In the genomic region with DNA sequence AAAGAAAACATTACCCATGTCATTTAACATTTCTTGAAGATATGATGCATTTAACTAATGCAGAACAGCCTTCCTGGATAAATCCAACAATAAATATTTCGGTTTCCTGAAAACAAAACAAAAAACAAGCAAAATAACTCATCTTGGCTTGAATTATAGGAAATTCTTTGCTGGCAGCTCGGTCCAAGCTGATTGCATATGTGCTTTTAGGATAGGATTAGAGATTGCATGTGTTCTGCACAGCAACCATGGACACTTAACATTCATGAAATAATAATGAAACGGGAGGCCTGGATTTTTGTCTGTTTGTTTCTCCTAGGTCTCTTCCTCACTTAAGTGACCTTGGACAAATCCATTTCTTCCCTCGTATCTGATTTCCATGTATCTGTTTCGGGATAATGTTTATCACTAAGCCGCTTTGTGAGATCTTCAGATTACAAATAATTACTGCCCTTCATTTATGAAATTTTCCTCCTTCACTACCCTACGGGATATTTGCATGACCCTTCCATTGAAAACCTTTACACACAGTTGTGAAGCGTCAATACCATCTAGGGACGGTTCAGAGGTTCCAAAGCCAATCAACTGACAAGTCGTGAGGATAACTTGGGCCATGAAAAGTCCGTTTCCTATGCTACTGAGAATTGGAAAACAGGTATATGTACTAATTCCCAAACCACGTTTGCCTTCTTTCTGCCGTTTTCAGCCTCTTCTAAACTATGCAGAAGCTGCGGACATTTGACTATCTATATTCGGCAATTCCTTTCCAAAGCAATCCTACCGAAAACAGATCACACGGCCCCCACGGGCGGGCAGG, we compare ENCODE assay signal across 8 cellular contexts. TPM values are rescaled to one million over a fixed set of nuclear protein-coding genes. Genes with fewer than 3 reads are reported as not detected.
DNase-seq lines count a peak whose midpoint lies in the region; ATAC-seq and TF ChIP-seq lines count a peak whose summit lies in the region.

No MANE protein-coding gene starts in this region.

- DNase-seq in NCI-H2029 treated with DMSO at 0.1 percent for 48 hours (lab: John Stamatoyannopoulos, UW), result peak; percentile 36
- no peak for DNase-seq in NCI-H2029 (lab: John Stamatoyannopoulos, UW)
- no peak for DNase-seq in effector memory CD4-positive, alpha-beta T cell
- DNase-seq in iPS-NIHi7 (ENCODE audit: extremely low spot score), result no peak
- no peak for DNase-seq in NCI-H187 treated with DMSO at 0.1 percent for 48 hours (lab: John Stamatoyannopoulos, UW)

- peaks cover 15% of the 10 kb centered on the region for H3F3A ChIP-seq in neural cell (ENCODE audit: insufficient read depth, low read length, poor library complexity, severe bottlenecking)

- TF ChIP-seq RAD21 in neural cell (conservative IDR thresholded peaks at IDR 0.05), result no peak

- H3K4me3 ChIP-seq in OCI-LY3 (ENCODE audit: low read length) (peak overlapping the region; percentile 88), neural cell (ENCODE audit: low read length) (peak overlapping the region; percentile 86)
- peak overlapping the region; percentile 76 for H3K4me3 ChIP-seq in effector memory CD4-positive, alpha-beta T cell (ENCODE audit: insufficient read depth, low read depth, low read length, poor library complexity, severe bottlenecking)

- no peak for TF ChIP-seq EP300 in neural cell (conservative IDR thresholded peaks at IDR 0.05; ENCODE audit: poor library complexity, severe bottlenecking)

- H3K4me2 ChIP-seq in OCI-LY3 (ENCODE audit: low read length), result peak overlapping the region; percentile 96
- H3K4me2 ChIP-seq in neural cell (ENCODE audit: low read length), result peak overlapping the region; percentile 99

- H3K27ac ChIP-seq in OCI-LY3 (ENCODE audit: low read length) (peak overlapping the region; percentile 67), neural cell (ENCODE audit: low read length) (peak overlapping the region; percentile 99)
- peak overlapping the region; percentile 91 for H3K27ac ChIP-seq in effector memory CD4-positive, alpha-beta T cell (ENCODE audit: insufficient read depth, low read length, poor library complexity, severe bottlenecking)

- H3K79me2 ChIP-seq in OCI-LY3 (ENCODE audit: low read length), result peaks cover 43% of the 10 kb centered on the region
- H3K79me2 ChIP-seq in neural cell (replicated peaks; ENCODE audit: insufficient read depth, low read length), result peaks cover 56% of the 10 kb centered on the region

- H3K9me2 ChIP-seq in neural cell (ENCODE audit: insufficient read depth, low read length), result no peaks in the 10 kb centered on the region

- H2AFZ ChIP-seq in OCI-LY3 (ENCODE audit: low read depth, low read length) (peak overlapping the region; percentile 84), neural cell (ENCODE audit: low read depth, low read length) (peak overlapping the region; percentile 85)

- peaks cover 28% of the 10 kb centered on the region for H4K20me1 ChIP-seq in OCI-LY3 (ENCODE audit: insufficient read depth, low read length)
- H4K20me1 ChIP-seq in neural cell (ENCODE audit: insufficient read depth), result peaks cover 30% of the 10 kb centered on the region

- TF ChIP-seq CTCF in OCI-LY3 (IDR thresholded peaks at IDR 0.05; ENCODE audit: low read depth, low read length), result no peak
- TF ChIP-seq CTCF in neural cell (IDR thresholded peaks at IDR 0.05; ENCODE audit: poor library complexity, severe bottlenecking), result no peak

- peaks cover 24% of the 10 kb centered on the region for H3K4me1 ChIP-seq in OCI-LY3 (ENCODE audit: low read length)
- peaks cover 14% of the 10 kb centered on the region for H3K4me1 ChIP-seq in effector memory CD4-positive, alpha-beta T cell (ENCODE audit: control insufficient read depth, insufficient read depth, low read length, poor library complexity, severe bottlenecking)

- H3K9ac ChIP-seq in OCI-LY3 (ENCODE audit: low read length), result peak overlapping the region; percentile 89
- peak overlapping the region; percentile 99 for H3K9ac ChIP-seq in neural cell (ENCODE audit: low read length)

- ATAC-seq in GM19023 (IDR thresholded peaks at IDR 0.05; ENCODE audit: unreplicated experiment), result no peak

- H3K9me3 ChIP-seq in OCI-LY3 (ENCODE audit: insufficient read depth, low read length) (no peaks in the 10 kb centered on the region), neural cell (ENCODE audit: low read length) (no peaks in the 10 kb centered on the region)
- H3K9me3 ChIP-seq in effector memory CD4-positive, alpha-beta T cell (ENCODE audit: control insufficient read depth, low read length), result no peaks in the 10 kb centered on the region

- H3K36me3 ChIP-seq in OCI-LY3 (replicated peaks; ENCODE audit: low read depth, low read length) (peaks cover 28% of the 10 kb centered on the region), neural cell (ENCODE audit: insufficient read depth, low read length) (no peaks in the 10 kb centered on the region)
- H3K36me3 ChIP-seq in effector memory CD4-positive, alpha-beta T cell (ENCODE audit: control insufficient read depth, insufficient read depth, low read length), result peaks cover 12% of the 10 kb centered on the region

- H3K27me3 ChIP-seq in OCI-LY3 (ENCODE audit: low read depth, low read length) (no peaks in the 10 kb centered on the region), neural cell (ENCODE audit: insufficient read depth, low read depth, low read length) (no peaks in the 10 kb centered on the region)
- no peaks in the 10 kb centered on the region for H3K27me3 ChIP-seq in effector memory CD4-positive, alpha-beta T cell (replicated peaks; ENCODE audit: control insufficient read depth, insufficient read depth, low read length, poor library complexity, severe bottlenecking)

TF ChIP-seq in neural cell, 6 proteins besides CTCF, POLR2A, EP300 and RAD21:
- no peak for TF ChIP-seq EZH2 (IDR thresholded peaks at IDR 0.05; ENCODE audit: borderline replicate concordance, insufficient read depth, low read length, poor library complexity, severe bottlenecking)
- TF ChIP-seq REST (IDR thresholded peaks at IDR 0.05; ENCODE audit: borderline replicate concordance), result no peak
- no peak for TF ChIP-seq SMC3 (conservative IDR thresholded peaks at IDR 0.05; ENCODE audit: poor library complexity)
- TF ChIP-seq POLR2AphosphoS5 (IDR thresholded peaks at IDR 0.05), result no peak
- TF ChIP-seq TAF1 (IDR thresholded peaks at IDR 0.05; ENCODE audit: low read depth), result no peak
- no peak for TF ChIP-seq MXI1 (conservative IDR thresholded peaks at IDR 0.05; ENCODE audit: poor library complexity, severe bottlenecking)

RNA-seq across cellular contexts. Expression of gene H3-3A, which starts 1.3 kb away (rescaled TPM):
- polyA plus RNA-seq in neural cell, result 2,069 and 2,124 TPM in 2 replicates
- 654 and 729 TPM in 2 replicates for polyA minus RNA-seq in neural cell
